In genomic region chr18:58807766-58808165, GRCh38 we compare ENCODE assay signal across 19 cellular contexts. TPM values are rescaled to one million over a fixed set of nuclear protein-coding genes. Genes with fewer than 3 reads are reported as not detected.
DNase-seq lines count a peak whose midpoint lies in the region; ATAC-seq and TF ChIP-seq lines count a peak whose summit lies in the region.
"Had no signal": no experiment of that assay in that cellular context is flagged by ENCODE, and none has a peak within 500 bp of the region (broad histone marks: within the 10 kb centered on the region; RNA-seq: fewer than 3 reads in every experiment).

No MANE protein-coding gene starts in this region.

- H3K4me3 ChIP-seq in KMS-11 (IDR thresholded peaks at IDR 0.05; ENCODE audit: insufficient read depth, low read depth, low read length) (peak overlapping the region; percentile 49), SJCRH30 (peak overlapping the region; percentile 18), fibroblast of villous mesenchyme (ENCODE audit: low read depth, low read length) (no peak overlapping the region)
- H3K4me3 ChIP-seq: GM23248 had no signal

- no peaks in the 10 kb centered on the region for H3K9me3 Mint-ChIP-seq in stimulated activated naive CD8-positive, alpha-beta T cell treated with anti-CD3 and anti-CD28 coated beads, Interleukin-15, amount 100 ng/mL, for 72 hours

- peak; percentile 40 to 51 for DNase-seq in SJCRH30
- DNase-seq in fibroblast of villous mesenchyme (ENCODE audit: low read depth) = peak; percentile 74
- DNase-seq in NCI-H1436 (lab: John Stamatoyannopoulos, UW) = no peak
- no peak for DNase-seq in stimulated activated naive CD8-positive, alpha-beta T cell treated with anti-CD3 and anti-CD28 coated beads, Interleukin-15, amount 100 ng/mL, for 72 hours
- DNase-seq in left colon = no peak
- DNase-seq: BE2C; DMS79 treated with DMSO at 0.1 percent for 48 hours; GM23248; NCI-H1092; NCI-H146; NCI-H2029 treated with DMSO at 0.1 percent for 48 hours; NCI-H226; NCI-H510A treated with DMSO at 0.1 percent for 48 hours; NCI-H748 treated with DMSO at 0.1 percent for 48 hours; NK-92 treated with Interleukin-12 subunit alpha and Interleukin-12 subunit beta, amount 100 ng/mL, for 24 hours had no signal

- H3K4me3 Mint-ChIP-seq in stimulated activated naive CD8-positive, alpha-beta T cell treated with anti-CD3 and anti-CD28 coated beads, Interleukin-15, amount 100 ng/mL, for 72 hours = no peak overlapping the region

- no peaks in the 10 kb centered on the region for H3K9me3 ChIP-seq in SJCRH30 (replicated peaks)
- H3K9me3 ChIP-seq: BE2C had no signal

- H3K27me3 ChIP-seq in KMS-11 (ENCODE audit: insufficient read depth, low read depth) (no peaks in the 10 kb centered on the region), SJCRH30 (no peaks in the 10 kb centered on the region)
- H3K27me3 ChIP-seq: BE2C had no signal

- intact Hi-C loops in left colon (cut with DNase I, micrococcal nuclease) = no loop called here

- H3K27ac ChIP-seq in KMS-11 = peak overlapping the region; percentile 66
- no peak overlapping the region for H3K27ac ChIP-seq in SJCRH30
- H3K27ac ChIP-seq: GM23248 had no signal

- no peak overlapping the region for H3K27ac Mint-ChIP-seq in stimulated activated naive CD8-positive, alpha-beta T cell treated with anti-CD3 and anti-CD28 coated beads, Interleukin-15, amount 100 ng/mL, for 72 hours

- H3K4me1 Mint-ChIP-seq in stimulated activated naive CD8-positive, alpha-beta T cell treated with anti-CD3 and anti-CD28 coated beads, Interleukin-15, amount 100 ng/mL, for 72 hours = peaks cover 7% of the 10 kb centered on the region

- no peaks in the 10 kb centered on the region for H3K79me2 ChIP-seq in KMS-11 (ENCODE audit: insufficient read depth, low read depth)

- peaks cover 66% of the 10 kb centered on the region for H3K27me3 Mint-ChIP-seq in stimulated activated naive CD8-positive, alpha-beta T cell treated with anti-CD3 and anti-CD28 coated beads, Interleukin-15, amount 100 ng/mL, for 72 hours

- no peak for ATAC-seq in stimulated activated naive CD8-positive, alpha-beta T cell treated with anti-CD3 and anti-CD28 coated beads, Interleukin-15, amount 100 ng/mL, for 72 hours
- ATAC-seq in GM19023 (IDR thresholded peaks at IDR 0.05; ENCODE audit: unreplicated experiment) (no peak), left colon (no peak)
- ATAC-seq: HCT116, Right ventricle myocardium inferior had no signal

- TF ChIP-seq CTCF in KMS-11 (conservative IDR thresholded peaks at IDR 0.05; ENCODE audit: low read depth, low read length) = no peak
- no peak for TF ChIP-seq CTCF in fibroblast of villous mesenchyme (IDR thresholded peaks at IDR 0.05; ENCODE audit: insufficient read depth, low read depth, low read length)

- peak overlapping the region; percentile 79 for H3K4me2 ChIP-seq in KMS-11

- peak overlapping the region; percentile 47; the same call in 1 of the 2 replicates for H3K9ac ChIP-seq in KMS-11
- H3K9ac ChIP-seq: GM23248 had no signal

- H3K4me1 ChIP-seq in KMS-11 (ENCODE audit: low read depth, poor library complexity, severe bottlenecking) (peaks cover 12% of the 10 kb centered on the region), SJCRH30 (peaks cover 6% of the 10 kb centered on the region)
- H3K4me1 ChIP-seq: BE2C had no signal

- no peaks in the 10 kb centered on the region for H4K20me1 ChIP-seq in KMS-11 (ENCODE audit: insufficient read depth)

- peak overlapping the region; percentile 82 for H2AFZ ChIP-seq in KMS-11 (ENCODE audit: low read depth)
- H2AFZ ChIP-seq: GM23248 had no signal

- H3K36me3 ChIP-seq in KMS-11 (ENCODE audit: insufficient read depth) (no peaks in the 10 kb centered on the region), SJCRH30 (no peaks in the 10 kb centered on the region)
- H3K36me3 ChIP-seq: BE2C had no signal

RNA-seq across cellular contexts. Expression of gene ZNF532, which starts 56.9 kb away (rescaled TPM):
- total RNA-seq in SJCRH30 (2014; rRNA removed; shearing (Covaris generic)) = 26.2 and 27.7 TPM in 2 replicates
- total RNA-seq in fibroblast of villous mesenchyme (45.1 and 45.8 TPM in 2 replicates), left colon (10 to 100 TPM in 1 of 2 donors, 1 to 10 TPM in 1; 7.1 to 17.2 TPM)

Comparison
In these comparisons a context has a peak if more than half of its experiments do, and no peak if none do; other contexts are left out.
1. DNase-seq: peak in SJCRH30 (2 of 2) and fibroblast of villous mesenchyme (single experiment); none in NCI-H1436 (single experiment), stimulated activated naive CD8-positive, alpha-beta T cell treated with anti-CD3 and anti-CD28 coated beads, Interleukin-15, amount 100 ng/mL, for 72 hours (0 of 2) and left colon (0 of 2).